ENCODE assay signal across 35 cellular contexts in the genomic region with DNA sequence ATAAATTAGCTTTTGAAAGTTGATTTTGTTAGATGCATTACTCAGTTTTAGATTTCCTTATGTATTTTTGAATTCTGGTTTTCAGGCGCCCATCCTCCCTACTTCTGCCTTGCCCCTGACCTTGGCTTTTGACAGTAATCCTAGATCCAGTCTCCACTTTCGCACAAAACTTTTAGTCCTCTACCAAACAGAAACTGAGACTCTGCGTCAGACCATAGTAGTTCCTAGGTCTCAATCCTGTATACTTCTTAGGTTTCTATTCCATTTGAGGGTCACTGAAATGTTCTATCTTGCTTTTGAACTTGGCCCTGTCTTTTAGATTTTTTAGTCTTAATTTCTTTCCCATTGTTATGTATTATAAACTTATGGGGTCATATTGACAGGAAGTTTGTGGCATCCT.
"Had no signal": no experiment of that assay in that cellular context is flagged by ENCODE, and none has a peak within 500 bp of the region (broad histone marks: within the 10 kb centered on the region; RNA-seq: fewer than 3 reads in every experiment).

No MANE protein-coding gene starts in this region.

- H3K36me3 ChIP-seq: MG63 had no signal

- DNase-seq: Kasumi-1, MG63, MV-4-11, NCI-H1048, NCI-H1092, NCI-H1092 treated with DMSO at 0.1 percent for 48 hours, NCI-H1105, NCI-H1105 treated with DMSO at 0.1 percent for 48 hours, NCI-H1417, NCI-H1417 treated with DMSO at 0.1 percent for 48 hours, NCI-H1436, NCI-H1436 treated with DMSO at 0.1 percent for 48 hours, NCI-H146, NCI-H1694, NCI-H1694 treated with DMSO at 0.1 percent for 48 hours, NCI-H187, NCI-H187 treated with DMSO at 0.1 percent for 48 hours, NCI-H1930, NCI-H2029, NCI-H2029 treated with DMSO at 0.1 percent for 48 hours, NCI-H2081, NCI-H2081 treated with DMSO at 0.1 percent for 48 hours, NCI-H2107, NCI-H2171, NCI-H2171 treated with DMSO at 0.1 percent for 48 hours, NCI-H2227 treated with DMSO at 0.1 percent for 48 hours, NCI-H226, NCI-H345, NCI-H446, NCI-H446 treated with DMSO at 0.1 percent for 48 hours, NCI-H510A, NCI-H510A treated with DMSO at 0.1 percent for 48 hours, NCI-H524, NCI-H524 treated with DMSO at 0.1 percent for 48 hours, NCI-H526 had no signal

- H3K4me3 ChIP-seq: MG63 had no signal

- H3K27me3 ChIP-seq: MG63 had no signal

- H3K9me3 ChIP-seq: MG63 had no signal
